Comparison of ENCODE assay signal across 8 cellular contexts in genomic region chr2:156319811-156320490, GRCh38. TPM values are rescaled to one million over a fixed set of nuclear protein-coding genes. Genes with fewer than 3 reads are reported as not detected.
DNase-seq lines count a peak whose midpoint lies in the region; ATAC-seq and TF ChIP-seq lines count a peak whose summit lies in the region.

No MANE protein-coding gene starts in this region.

- no peaks in the 10 kb centered on the region for H3K9me3 ChIP-seq in neural progenitor cell (ENCODE audit: low read depth)

- peaks cover 4% of the 10 kb centered on the region for H3K4me1 ChIP-seq in foreskin keratinocyte
- no peaks in the 10 kb centered on the region for H3K4me1 ChIP-seq in neural progenitor cell

- H3K9me3 Mint-ChIP-seq in T-helper 1 cell treated with Interleukin-12 subunit alpha and Interleukin-12 subunit beta and Interleukin-4 antibody, amounts not matched to agents 30 μg/mL and 1 μg/mL, for 36 hours: no peaks in the 10 kb centered on the region
- H3K9me3 Mint-ChIP-seq in neural progenitor cell: peaks cover 4% of the 10 kb centered on the region

- no peaks in the 10 kb centered on the region for H3F3A ChIP-seq in neural progenitor cell (ENCODE audit: low read depth)

- peaks cover 22% of the 10 kb centered on the region for H3K4me1 Mint-ChIP-seq in T-helper 1 cell treated with Interleukin-12 subunit alpha and Interleukin-12 subunit beta and Interleukin-4 antibody, amounts not matched to agents 30 μg/mL and 1 μg/mL, for 36 hours (ENCODE audit: low read depth)
- H3K4me1 Mint-ChIP-seq in neural progenitor cell: peaks cover 16% of the 10 kb centered on the region

- H3K9ac ChIP-seq in neural progenitor cell: no peak overlapping the region

- H4K20me1 ChIP-seq in neural progenitor cell (ENCODE audit: low read depth): peaks cover 8% of the 10 kb centered on the region

- DNase-seq in Ammon's horn (ENCODE audit: low spot score) (peak; percentile 17), foreskin keratinocyte (no peak), neural progenitor cell (ENCODE audit: low spot score) (peak; percentile 49), NCI-H2196 (lab: John Stamatoyannopoulos, UW; ENCODE audit: unreplicated experiment) (no peak)

- H3K36me3 Mint-ChIP-seq in T-helper 1 cell treated with Interleukin-12 subunit alpha and Interleukin-12 subunit beta and Interleukin-4 antibody, amounts not matched to agents 30 μg/mL and 1 μg/mL, for 36 hours (ENCODE audit: low read depth): peaks cover 9% of the 10 kb centered on the region
- peaks cover 6% of the 10 kb centered on the region for H3K36me3 Mint-ChIP-seq in neural progenitor cell

- H3K27ac Mint-ChIP-seq in T-helper 1 cell treated with Interleukin-12 subunit alpha and Interleukin-12 subunit beta and Interleukin-4 antibody, amounts not matched to agents 30 μg/mL and 1 μg/mL, for 36 hours: no peak overlapping the region
- H3K27ac Mint-ChIP-seq in neural progenitor cell: no peak overlapping the region

- H3K4me3 ChIP-seq in neural progenitor cell: peak overlapping the region; percentile 36

- H3K27me3 ChIP-seq in foreskin keratinocyte (peaks cover 62% of the 10 kb centered on the region), neural progenitor cell (peaks cover 78% of the 10 kb centered on the region)

- H3K4me2 ChIP-seq in neural progenitor cell: peak overlapping the region; percentile 71

- H3K27me3 Mint-ChIP-seq in T-helper 1 cell treated with Interleukin-12 subunit alpha and Interleukin-12 subunit beta and Interleukin-4 antibody, amounts not matched to agents 30 μg/mL and 1 μg/mL, for 36 hours (ENCODE audit: low read depth): peaks cover 91% of the 10 kb centered on the region
- H3K27me3 Mint-ChIP-seq in neural progenitor cell (ENCODE audit: insufficient read depth, low read depth): peaks cover 40% of the 10 kb centered on the region

- TF ChIP-seq CTCF in foreskin keratinocyte (conservative IDR thresholded peaks at IDR 0.05): no peak
- TF ChIP-seq CTCF in neural progenitor cell (IDR thresholded peaks at IDR 0.05): peak; percentile 11

- no peaks in the 10 kb centered on the region for H3K36me3 ChIP-seq in neural progenitor cell

- H3K4me3 Mint-ChIP-seq in T-helper 1 cell treated with Interleukin-12 subunit alpha and Interleukin-12 subunit beta and Interleukin-4 antibody, amounts not matched to agents 30 μg/mL and 1 μg/mL, for 36 hours: peak overlapping the region; percentile 18
- peak overlapping the region; percentile 80 for H3K4me3 Mint-ChIP-seq in neural progenitor cell

- peak; percentile 47 for ATAC-seq in foreskin keratinocyte
- no peak for ATAC-seq in HG02884 (IDR thresholded peaks at IDR 0.05; ENCODE audit: unreplicated experiment)
- ATAC-seq in GM21381 (IDR thresholded peaks at IDR 0.05; ENCODE audit: unreplicated experiment): no peak
- ATAC-seq in HG03175 (IDR thresholded peaks at IDR 0.05; ENCODE audit: unreplicated experiment): no peak

- peak overlapping the region; percentile 82 for H2AFZ ChIP-seq in neural progenitor cell (replicated peaks)

- H3K27ac ChIP-seq in foreskin keratinocyte: no peak overlapping the region
- H3K27ac ChIP-seq in neural progenitor cell: no peak overlapping the region

- no peaks in the 10 kb centered on the region for H3K79me2 ChIP-seq in neural progenitor cell (ENCODE audit: low read depth)

RNA-seq across cellular contexts. Expression of gene NR4A2, which starts 12.6 kb away (rescaled TPM):
- total RNA-seq in foreskin keratinocyte: 0.31 and 0.32 TPM in 2 replicates
- polyA plus RNA-seq in foreskin keratinocyte: 0.17 and 0.30 TPM in 2 replicates
- 0.37 and 0.56 TPM in 2 replicates for total RNA-seq in neural progenitor cell (ENCODE audit: low replicate concordance)

Comparison
In these comparisons a context has a peak if more than half of its experiments do, and no peak if none do; other contexts are left out.
1. DNase-seq: peak in Ammon's horn (single experiment) and neural progenitor cell (single experiment); none in foreskin keratinocyte (0 of 2) and NCI-H2196 (single experiment).